1 cellular context compared by ENCODE assay signal in genomic region chr1:246679211-246680177, GRCh38.
TF ChIP-seq lines count a peak whose summit lies in the region.

No MANE protein-coding gene starts in this region.

TF ChIP-seq in K562, 482 proteins besides CTCF, POLR2A, EP300 and RAD21:
- TF ChIP-seq RFX1 (IDR thresholded peaks at IDR 0.05) (peak; percentile 59), TBL1XR1 (IDR thresholded peaks at IDR 0.05; ENCODE audit: low read length in 2 of 2) (no peak)
